ENCODE assay signal across 24 cellular contexts in genomic region chr2:127102464-127103242, GRCh38. TPM values are rescaled to one million over a fixed set of nuclear protein-coding genes. Genes with fewer than 3 reads are reported as not detected.
DNase-seq lines count a peak whose midpoint lies in the region; ATAC-seq, FAIRE-seq and TF ChIP-seq lines count a peak whose summit lies in the region.
"Had no signal": no experiment of that assay in that cellular context is flagged by ENCODE, and none has a peak within 500 bp of the region (broad histone marks: within the 10 kb centered on the region; RNA-seq: fewer than 3 reads in every experiment).

No MANE protein-coding gene starts in this region.

- peaks cover 23% of the 10 kb centered on the region for H3K4me1 Mint-ChIP-seq in glutamatergic neuron (ENCODE audit: low read depth, unreplicated experiment)
- peaks cover 4% of the 10 kb centered on the region for H3K4me1 Mint-ChIP-seq in activated CD4-positive, alpha-beta T cell treated with anti-CD3 and anti-CD28 coated beads, Interleukin-2, amount 10 ng/mL, durations not matched to agents 7 days and 5 days

- H3K4me3 ChIP-seq in SK-N-SH (ENCODE audit: low read depth in 2 of 2, low read length in 1 of 2), result no peak overlapping the region
- H3K4me3 ChIP-seq: right lobe of liver, SJCRH30, thoracic aorta had no signal

- H2AFZ ChIP-seq in SK-N-SH (ENCODE audit: low read depth), result no peak overlapping the region

- H3K36me3 ChIP-seq in SK-N-SH (replicated peaks in 1 of 2; ENCODE audit: control insufficient read depth in 1 of 2, insufficient read depth in 2 of 2, low read length in 1 of 2), result no peaks in the 10 kb centered on the region
- H3K36me3 ChIP-seq: neutrophil, right lobe of liver, SJCRH30, thoracic aorta had no signal

- H3K36me3 Mint-ChIP-seq in glutamatergic neuron (ENCODE audit: unreplicated experiment), result no peaks in the 10 kb centered on the region
- no peaks in the 10 kb centered on the region for H3K36me3 Mint-ChIP-seq in activated CD4-positive, alpha-beta T cell treated with anti-CD3 and anti-CD28 coated beads, Interleukin-2, amount 10 ng/mL, durations not matched to agents 7 days and 5 days (ENCODE audit: low read depth)

- peaks cover 6% of the 10 kb centered on the region for H4K20me1 ChIP-seq in SK-N-SH (ENCODE audit: insufficient read depth)

- POLR2A ChIA-PET in SK-N-SH (lab: Yijun Ruan, JAX), result no interaction called here
- POLR2A ChIA-PET in activated CD4-positive, alpha-beta T cell treated with anti-CD3 and anti-CD28 coated beads, Interleukin-2, amount 10 ng/mL, durations not matched to agents 7 days and 5 days (lab: Charles Lee), result no interaction called here

- CTCF ChIA-PET in SK-N-SH (lab: Yijun Ruan, JAX), result interaction anchor here (1.3 to 1.9 kb wide), 4 partner anchors 13 to 71 kb away, joined by 3 to 6 read pairs (median 4); no protein-coding TSS in a partner anchor
- CTCF ChIA-PET in activated CD4-positive, alpha-beta T cell treated with anti-CD3 and anti-CD28 coated beads, Interleukin-2, amount 10 ng/mL, durations not matched to agents 7 days and 5 days (lab: Charles Lee), result no interaction called here

- peaks cover 50% of the 10 kb centered on the region for H3K79me2 ChIP-seq in SK-N-SH (ENCODE audit: insufficient read depth)

- no peaks in the 10 kb centered on the region for H3K9me2 ChIP-seq in SK-N-SH

- H3K4me3 Mint-ChIP-seq in glutamatergic neuron (ENCODE audit: unreplicated experiment), result peak overlapping the region; percentile 23
- no peak overlapping the region for H3K4me3 Mint-ChIP-seq in activated CD4-positive, alpha-beta T cell treated with anti-CD3 and anti-CD28 coated beads, Interleukin-2, amount 10 ng/mL, durations not matched to agents 7 days and 5 days
- H3K4me3 Mint-ChIP-seq: activated naive CD4-positive, alpha-beta T cell treated with anti-CD3 and anti-CD28 coated beads for 36 hours had no signal

- peaks cover 6% of the 10 kb centered on the region for H3K9me3 Mint-ChIP-seq in glutamatergic neuron (ENCODE audit: unreplicated experiment)
- H3K9me3 Mint-ChIP-seq in activated CD4-positive, alpha-beta T cell treated with anti-CD3 and anti-CD28 coated beads, Interleukin-2, amount 10 ng/mL, durations not matched to agents 7 days and 5 days, result no peaks in the 10 kb centered on the region
- H3K9me3 Mint-ChIP-seq: activated naive CD4-positive, alpha-beta T cell treated with anti-CD3 and anti-CD28 coated beads for 36 hours had no signal

- H3K9ac ChIP-seq in SK-N-SH, result no peak overlapping the region

- TF ChIP-seq CTCF in SK-N-SH (IDR thresholded peaks at IDR 0.05) (no peak), glutamatergic neuron (IDR thresholded peaks at IDR 0.05; ENCODE audit: partially characterized antibody, unreplicated experiment) (no peak)

- no peak for TF ChIP-seq RAD21 in SK-N-SH (IDR thresholded peaks at IDR 0.05; ENCODE audit: low read length)

- H3K9me3 ChIP-seq in SK-N-SH, result no peaks in the 10 kb centered on the region
- H3K9me3 ChIP-seq: neutrophil, right lobe of liver, SJCRH30, thoracic aorta had no signal

- H3K27me3 ChIP-seq in SK-N-SH (ENCODE audit: insufficient read depth), result no peaks in the 10 kb centered on the region
- H3K27me3 ChIP-seq: right lobe of liver, SJCRH30 had no signal

- peak; percentile 6 for DNase-seq in SK-N-SH
- no peak for DNase-seq in glutamatergic neuron
- DNase-seq in posterior vena cava (ENCODE audit: low spot score), result peak; percentile 38
- DNase-seq in urothelium cell line (ENCODE audit: low spot score), result no peak
- DNase-seq in activated naive CD4-positive, alpha-beta T cell treated with Interleukin-2 at 50 U/mL for 16 hours, result no peak
- DNase-seq in activated CD4-positive, alpha-beta T cell treated with anti-CD3 and anti-CD28 coated beads, Interleukin-2, amount 10 ng/mL, durations not matched to agents 7 days and 5 days, result no peak
- DNase-seq: activated CD8-positive, alpha-beta memory T cell treated with anti-CD3 and anti-CD28 coated beads, Interleukin-2, amount 50 U/mL, for 4 hours; activated naive CD4-positive, alpha-beta T cell treated with anti-CD3 and anti-CD28 coated beads for 36 hours; dermis blood vessel endothelial cell; DMS153; NCI-H2081; NCI-H510A treated with DMSO at 0.1 percent for 48 hours; OCI-M1; stimulated activated CD4-positive, alpha-beta T cell treated with anti-CD3 and anti-CD28 coated beads, Interleukin-4, amount 100 ng/mL, for 1 hour had no signal

- peaks cover 10% of the 10 kb centered on the region for H3K27me3 Mint-ChIP-seq in glutamatergic neuron (ENCODE audit: unreplicated experiment)
- peaks cover 11% of the 10 kb centered on the region for H3K27me3 Mint-ChIP-seq in activated CD4-positive, alpha-beta T cell treated with anti-CD3 and anti-CD28 coated beads, Interleukin-2, amount 10 ng/mL, durations not matched to agents 7 days and 5 days

- TF ChIP-seq EP300 in SK-N-SH (IDR thresholded peaks at IDR 0.05; ENCODE audit: borderline replicate concordance in 1 of 2, low read depth in 1 of 2, low read length in 1 of 2), result no peak

- intact Hi-C loops in posterior vena cava (cut with DNase I), result loop anchor here in 1 of 2 donors (10.0 kb wide), 1 partner anchor 72 kb away; no protein-coding TSS in a partner anchor

- peak; percentile 23 for FAIRE-seq in urothelium cell line (lab: Jason Lieb, UNC)
- FAIRE-seq: H54 had no signal

- H3F3A ChIP-seq in SK-N-SH (replicated peaks; ENCODE audit: insufficient read depth), result peaks cover 2% of the 10 kb centered on the region

- no peak overlapping the region for H3K4me2 ChIP-seq in SK-N-SH

- H3K27ac ChIP-seq in SK-N-SH (ENCODE audit: low read depth in 2 of 2, low read length in 1 of 2), result no peak overlapping the region
- H3K27ac ChIP-seq: 22Rv1, HL-60, neutrophil, right lobe of liver, thoracic aorta had no signal

- H3K27ac Mint-ChIP-seq in glutamatergic neuron (ENCODE audit: unreplicated experiment), result no peak overlapping the region
- no peak overlapping the region for H3K27ac Mint-ChIP-seq in activated CD4-positive, alpha-beta T cell treated with anti-CD3 and anti-CD28 coated beads, Interleukin-2, amount 10 ng/mL, durations not matched to agents 7 days and 5 days
- H3K27ac Mint-ChIP-seq: activated naive CD4-positive, alpha-beta T cell treated with anti-CD3 and anti-CD28 coated beads for 36 hours had no signal

- H3K4me1 ChIP-seq in SK-N-SH (ENCODE audit: control insufficient read depth in 1 of 2, insufficient read depth in 2 of 2, low read depth in 1 of 2, low read length in 1 of 2), result peaks cover 6 to 35% of the 10 kb centered on the region in 2 experiments; a peak in 2 of 4 replicates

- ATAC-seq in SK-N-SH treated with all-trans-retinoic acid at 6 μM for 48 hours (no peak), GM18873 (IDR thresholded peaks at IDR 0.05; ENCODE audit: low FRiP score, unreplicated experiment) (no peak)
- ATAC-seq: esophagus mucosa, right lobe of liver had no signal

- 96% methylated on average over 5 of the region's 5 CpGs for WGBS in SK-N-SH (ENCODE audit: low lambda C conversion rate)

TF ChIP-seq in SK-N-SH, 30 proteins besides CTCF, POLR2A, EP300 and RAD21 (continues in another document):
- TF ChIP-seq RFX5 (IDR thresholded peaks at IDR 0.05; ENCODE audit: low read length) (no peak), TEAD4 (IDR thresholded peaks at IDR 0.05; ENCODE audit: borderline replicate concordance, insufficient read depth) (no peak), ELF1 (IDR thresholded peaks at IDR 0.05) (no peak), USF1 (IDR thresholded peaks at IDR 0.05; ENCODE audit: borderline replicate concordance, low read depth) (no peak), MEF2A (IDR thresholded peaks at IDR 0.05; ENCODE audit: borderline replicate concordance, low read depth) (no peak), CHD2 (IDR thresholded peaks at IDR 0.05; ENCODE audit: low read length, partially characterized antibody) (no peak)

TF ChIP-seq in SK-N-SH treated with all-trans-retinoic acid at 6 μM for 48 hours, 23 proteins besides CTCF, POLR2A, EP300 and RAD21 (continues in another document):
- TF ChIP-seq ZFP3 (CRISPR knock-in tag; IDR thresholded peaks at IDR 0.05), result no peak
- TF ChIP-seq POU6F1 (CRISPR knock-in tag; IDR thresholded peaks at IDR 0.05; ENCODE audit: borderline replicate concordance, low read depth), result no peak
- no peak for TF ChIP-seq ZFP30 (CRISPR knock-in tag; IDR thresholded peaks at IDR 0.05)
- no peak for TF ChIP-seq CSRNP3 (CRISPR knock-in tag; IDR thresholded peaks at IDR 0.05)
- TF ChIP-seq GLIS3 (CRISPR knock-in tag; IDR thresholded peaks at IDR 0.05), result no peak

RNA-seq across cellular contexts. Expression of gene BIN1, which starts 4.3 kb away (rescaled TPM):
- 31.5 and 40.3 TPM in 2 replicates for polyA plus RNA-seq in SK-N-SH (2012; rRNA removed)
- 20.0 and 26.8 TPM in 2 replicates for polyA plus RNA-seq in SK-N-SH (2012; cell fraction: cytosol; rRNA removed)
- 38.8 and 49.6 TPM in 2 replicates for polyA plus RNA-seq in SK-N-SH (2012; cell fraction: nucleus; rRNA removed)
- total RNA-seq in glutamatergic neuron (ENCODE audit: unreplicated experiment), result 176 TPM
- total RNA-seq in posterior vena cava, result 10 to 100 TPM; 49.2 to 84.8 TPM
- total RNA-seq in activated CD4-positive, alpha-beta T cell treated with anti-CD3 and anti-CD28 coated beads, Interleukin-2, amount 10 ng/mL, durations not matched to agents 7 days and 5 days, result 100 to 1,000 TPM; 140 to 148 TPM

Comparison
In these comparisons a context has a peak if more than half of its experiments do, and no peak if none do; other contexts are left out.
1. DNase-seq: peak in SK-N-SH (single experiment) and posterior vena cava (single experiment); none in glutamatergic neuron (single experiment), urothelium cell line (single experiment), activated naive CD4-positive, alpha-beta T cell treated with Interleukin-2 at 50 U/mL for 16 hours (single experiment) and activated CD4-positive, alpha-beta T cell treated with anti-CD3 and anti-CD28 coated beads, Interleukin-2, amount 10 ng/mL, durations not matched to agents 7 days and 5 days (single experiment).